Comparison of ENCODE assay signal across 11 cellular contexts in the genomic region with DNA sequence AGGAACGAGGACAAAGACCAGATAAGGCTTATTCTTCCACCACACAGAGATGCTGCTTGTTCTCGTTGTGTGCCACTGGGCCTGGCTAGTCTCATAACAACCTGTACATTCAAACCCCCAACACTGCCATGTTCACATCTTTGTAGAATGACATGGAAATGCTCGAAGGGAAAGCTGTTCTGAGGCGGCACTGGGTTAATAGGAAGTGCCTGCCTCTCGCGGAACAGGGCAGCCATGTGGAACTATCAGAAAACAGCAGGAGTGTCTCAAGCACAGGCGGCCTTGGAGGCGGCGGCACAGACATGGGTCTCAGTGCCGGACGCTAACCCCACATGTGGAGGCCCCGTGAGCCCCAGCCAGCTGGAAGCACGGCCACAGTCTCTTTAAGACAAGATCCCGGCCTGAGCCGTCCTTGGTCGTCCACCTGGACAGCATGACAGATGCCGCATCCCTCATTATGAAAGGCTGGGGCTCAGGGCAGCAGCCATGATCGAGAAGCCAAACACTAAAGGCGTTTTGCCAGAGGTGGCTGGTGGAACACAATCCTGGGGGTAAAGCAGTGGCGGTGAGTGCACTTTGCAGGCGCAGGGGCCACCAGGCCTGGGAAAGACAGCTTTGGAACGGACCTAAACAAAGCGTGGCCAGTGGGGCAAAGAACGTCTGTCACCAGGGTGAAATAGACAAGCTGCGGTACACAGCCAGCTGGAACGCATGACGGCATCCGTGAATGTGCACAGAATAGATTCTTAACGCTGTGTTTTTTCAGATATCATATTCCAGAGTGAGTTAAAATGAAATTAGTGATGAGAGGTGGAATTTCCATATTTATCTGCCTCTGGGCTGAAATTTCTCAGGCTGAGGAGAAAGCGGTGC.
DNase-seq lines count a peak whose midpoint lies in the region; ATAC-seq and TF ChIP-seq lines count a peak whose summit lies in the region.
"Had no signal": no experiment of that assay in that cellular context is flagged by ENCODE, and none has a peak within 500 bp of the region (broad histone marks: within the 10 kb centered on the region; RNA-seq: fewer than 3 reads in every experiment).

No MANE protein-coding gene starts in this region.

- H3K9me3 ChIP-seq in left ventricle myocardium inferior (replicated peaks) (no peaks in the 10 kb centered on the region), psoas muscle (no peaks in the 10 kb centered on the region)

- H3K4me1 ChIP-seq in left ventricle myocardium inferior (peaks cover 45% of the 10 kb centered on the region), psoas muscle (peaks cover 87% of the 10 kb centered on the region)

- no peaks in the 10 kb centered on the region for H3K27me3 Mint-ChIP-seq in WTC11 (ENCODE audit: low read depth)
- H3K27me3 Mint-ChIP-seq: CD4-positive, alpha-beta T cell; stimulated activated naive CD8-positive, alpha-beta T cell treated with anti-CD3 and anti-CD28 coated beads, Interleukin-15, amount 100 ng/mL, for 72 hours had no signal

- H3K4me3 ChIP-seq in left ventricle myocardium inferior (peak overlapping the region; percentile 48), psoas muscle (peak overlapping the region; percentile 23)

- POLR2A ChIA-PET in WTC11 (lab: Charles Lee) = no interaction called here

- no peaks in the 10 kb centered on the region for H3K36me3 ChIP-seq in left ventricle myocardium inferior
- peaks cover 0 to 8% of the 10 kb centered on the region in 2 donors for H3K36me3 ChIP-seq in psoas muscle (ENCODE audit: insufficient read depth in 1 of 2, low read depth in 1 of 2)

- DNase-seq in CD1c-positive myeloid dendritic cell (ENCODE audit: extremely low spot score) (peak; percentile 38), WTC11 (ENCODE audit: low spot score) (no peak), left ventricle myocardium inferior (no peak), psoas muscle (no peak), occipital lobe (lab: John Stamatoyannopoulos, UW) (no peak)
- DNase-seq: activated naive CD4-positive, alpha-beta T cell treated with anti-CD3 and anti-CD28 coated beads, Interleukin-2, amount 10 ng/mL, durations not matched to agents 7 days and 5 days; CD4-positive, alpha-beta T cell; stimulated activated naive CD8-positive, alpha-beta T cell treated with anti-CD3 and anti-CD28 coated beads, Interleukin-15, amount 100 ng/mL, for 72 hours had no signal

- TF ChIP-seq CTCF in WTC11 (IDR thresholded peaks at IDR 0.05) (no peak), left ventricle myocardium inferior (IDR thresholded peaks at IDR 0.05; ENCODE audit: borderline replicate concordance) (no peak), psoas muscle (IDR thresholded peaks at IDR 0.05) (no peak)

- CTCF ChIA-PET in WTC11 (lab: Charles Lee) = interaction anchor here (0.6 kb wide), 1 partner anchor 19 kb away, joined by 5 read pairs; no protein-coding TSS in a partner anchor

- peak overlapping the region; percentile 90 for H3K27ac ChIP-seq in left ventricle myocardium inferior (replicated peaks)
- H3K27ac ChIP-seq in psoas muscle = peak overlapping the region; percentile 83

- no peaks in the 10 kb centered on the region for H3K36me3 Mint-ChIP-seq in WTC11

- ATAC-seq in WTC11 (no peak), psoas muscle (peak; percentile 43 to 58 (median 58)), GM19452 (IDR thresholded peaks at IDR 0.05; ENCODE audit: unreplicated experiment) (no peak), HG03097 (IDR thresholded peaks at IDR 0.05; ENCODE audit: low FRiP score, unreplicated experiment) (no peak), GM21717 (IDR thresholded peaks at IDR 0.05; ENCODE audit: unreplicated experiment) (no peak)
- ATAC-seq: stimulated activated naive CD8-positive, alpha-beta T cell treated with anti-CD3 and anti-CD28 coated beads, Interleukin-15, amount 100 ng/mL, for 72 hours had no signal

- peaks cover 16% of the 10 kb centered on the region; the same call in 1 of the 2 replicates for H3K4me1 Mint-ChIP-seq in WTC11

- no peaks in the 10 kb centered on the region for H3K9me3 Mint-ChIP-seq in WTC11
- H3K9me3 Mint-ChIP-seq: activated naive CD4-positive, alpha-beta T cell treated with anti-CD3 and anti-CD28 coated beads, Interleukin-2, amount 10 ng/mL, durations not matched to agents 7 days and 5 days; CD4-positive, alpha-beta T cell; stimulated activated naive CD8-positive, alpha-beta T cell treated with anti-CD3 and anti-CD28 coated beads, Interleukin-15, amount 100 ng/mL, for 72 hours had no signal

- 24 to 43% (median 30%) methylated on average over 30 of the region's 30 CpGs for WGBS in psoas muscle, 3 donors

- H3K27ac Mint-ChIP-seq in WTC11 = peak overlapping the region; percentile 79
- H3K27ac Mint-ChIP-seq: activated naive CD4-positive, alpha-beta T cell treated with anti-CD3 and anti-CD28 coated beads, Interleukin-2, amount 10 ng/mL, durations not matched to agents 7 days and 5 days; CD4-positive, alpha-beta T cell had no signal

- no peaks in the 10 kb centered on the region for H3K27me3 ChIP-seq in left ventricle myocardium inferior (ENCODE audit: low read depth)
- H3K27me3 ChIP-seq in psoas muscle (ENCODE audit: insufficient read depth in 3 of 3, low read length in 2 of 3) = no peaks in the 10 kb centered on the region

- intact Hi-C loops in left ventricle myocardium inferior (cut with micrococcal nuclease) (no loop called here), psoas muscle (cut with DNase I) (loop anchor here in 1 of 2 donors (5.0 kb wide), 1 partner anchor 88 kb away; no protein-coding TSS in a partner anchor)

- no peak overlapping the region for H3K4me3 Mint-ChIP-seq in WTC11
- H3K4me3 Mint-ChIP-seq: activated naive CD4-positive, alpha-beta T cell treated with anti-CD3 and anti-CD28 coated beads, Interleukin-2, amount 10 ng/mL, durations not matched to agents 7 days and 5 days; CD4-positive, alpha-beta T cell; stimulated activated naive CD8-positive, alpha-beta T cell treated with anti-CD3 and anti-CD28 coated beads, Interleukin-15, amount 100 ng/mL, for 72 hours had no signal

TF ChIP-seq in WTC11, 78 proteins besides CTCF, POLR2A, EP300 and RAD21 (continues in another document):
- TF ChIP-seq ZNF512 (CRISPR knock-in tag; IDR thresholded peaks at IDR 0.05; ENCODE audit: borderline replicate concordance) = no peak
- TF ChIP-seq, protein P1, sequence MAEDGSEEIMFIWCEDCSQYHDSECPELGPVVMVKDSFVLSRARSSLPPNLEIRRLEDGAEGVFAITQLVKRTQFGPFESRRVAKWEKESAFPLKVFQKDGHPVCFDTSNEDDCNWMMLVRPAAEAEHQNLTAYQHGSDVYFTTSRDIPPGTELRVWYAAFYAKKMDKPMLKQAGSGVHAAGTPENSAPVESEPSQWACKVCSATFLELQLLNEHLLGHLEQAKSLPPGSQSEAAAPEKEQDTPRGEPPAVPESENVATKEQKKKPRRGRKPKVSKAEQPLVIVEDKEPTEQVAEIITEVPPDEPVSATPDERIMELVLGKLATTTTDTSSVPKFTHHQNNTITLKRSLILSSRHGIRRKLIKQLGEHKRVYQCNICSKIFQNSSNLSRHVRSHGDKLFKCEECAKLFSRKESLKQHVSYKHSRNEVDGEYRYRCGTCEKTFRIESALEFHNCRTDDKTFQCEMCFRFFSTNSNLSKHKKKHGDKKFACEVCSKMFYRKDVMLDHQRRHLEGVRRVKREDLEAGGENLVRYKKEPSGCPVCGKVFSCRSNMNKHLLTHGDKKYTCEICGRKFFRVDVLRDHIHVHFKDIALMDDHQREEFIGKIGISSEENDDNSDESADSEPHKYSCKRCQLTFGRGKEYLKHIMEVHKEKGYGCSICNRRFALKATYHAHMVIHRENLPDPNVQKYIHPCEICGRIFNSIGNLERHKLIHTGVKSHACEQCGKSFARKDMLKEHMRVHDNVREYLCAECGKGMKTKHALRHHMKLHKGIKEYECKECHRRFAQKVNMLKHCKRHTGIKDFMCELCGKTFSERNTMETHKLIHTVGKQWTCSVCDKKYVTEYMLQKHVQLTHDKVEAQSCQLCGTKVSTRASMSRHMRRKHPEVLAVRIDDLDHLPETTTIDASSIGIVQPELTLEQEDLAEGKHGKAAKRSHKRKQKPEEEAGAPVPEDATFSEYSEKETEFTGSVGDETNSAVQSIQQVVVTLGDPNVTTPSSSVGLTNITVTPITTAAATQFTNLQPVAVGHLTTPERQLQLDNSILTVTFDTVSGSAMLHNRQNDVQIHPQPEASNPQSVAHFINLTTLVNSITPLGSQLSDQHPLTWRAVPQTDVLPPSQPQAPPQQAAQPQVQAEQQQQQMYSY (CRISPR knock-in tag; IDR thresholded peaks at IDR 0.05) = no peak
- TF ChIP-seq ESRRA (CRISPR knock-in tag; IDR thresholded peaks at IDR 0.05; ENCODE audit: borderline replicate concordance) = no peak
- no peak for TF ChIP-seq SMAD4 (CRISPR knock-in tag; IDR thresholded peaks at IDR 0.05)
- no peak for TF ChIP-seq IRF2 (CRISPR knock-in tag; IDR thresholded peaks at IDR 0.05; ENCODE audit: borderline replicate concordance, low read depth)
- no peak for TF ChIP-seq HMGA2 (CRISPR knock-in tag; IDR thresholded peaks at IDR 0.05)
- no peak for TF ChIP-seq ZNF138 (CRISPR knock-in tag; conservative IDR thresholded peaks at IDR 0.05)
- no peak for TF ChIP-seq ZNF219 (CRISPR knock-in tag; IDR thresholded peaks at IDR 0.05; ENCODE audit: borderline replicate concordance)

Comparison
In these comparisons a context has a peak if more than half of its experiments do, and no peak if none do; other contexts are left out.
1. ATAC-seq: peak in psoas muscle (4 of 4); none in WTC11 (single experiment), GM19452 (single experiment), HG03097 (single experiment) and GM21717 (single experiment).